22 cellular contexts compared by ENCODE assay signal in genomic region chr19:32921624-32922023, GRCh38. TPM values are rescaled to one million over a fixed set of nuclear protein-coding genes. Genes with fewer than 3 reads are reported as not detected.
"Had no signal": no experiment of that assay in that cellular context is flagged by ENCODE, and none has a peak within 500 bp of the region (broad histone marks: within the 10 kb centered on the region; RNA-seq: fewer than 3 reads in every experiment).

No MANE protein-coding gene starts in this region.

- H3K4me1 Mint-ChIP-seq: endodermal cell had no signal

- H3K27me3 ChIP-seq: body of pancreas, cardiac muscle cell, esophagus squamous epithelium, gastroesophageal sphincter had no signal

- H3K9me3 Mint-ChIP-seq: activated naive CD4-positive, alpha-beta T cell treated with anti-CD3 and anti-CD28 coated beads, Interleukin-2, amount 10 ng/mL, durations not matched to agents 7 days and 5 days; endodermal cell; mesothelial cell of epicardium; naive thymus-derived CD8-positive, alpha-beta T cell had no signal

- H3K27me3 Mint-ChIP-seq: activated naive CD4-positive, alpha-beta T cell treated with anti-CD3 and anti-CD28 coated beads, Interleukin-2, amount 10 ng/mL, durations not matched to agents 7 days and 5 days; naive thymus-derived CD8-positive, alpha-beta T cell had no signal

- ATAC-seq: body of pancreas; gastroesophageal sphincter; left ventricle myocardium superior; naive thymus-derived CD8-positive, alpha-beta T cell; sciatic nerve had no signal

- H3K4me3 Mint-ChIP-seq: activated naive CD4-positive, alpha-beta T cell treated with anti-CD3 and anti-CD28 coated beads, Interleukin-2, amount 10 ng/mL, durations not matched to agents 7 days and 5 days; endodermal cell; mesothelial cell of epicardium; naive thymus-derived CD8-positive, alpha-beta T cell had no signal

- H3K27ac ChIP-seq: body of pancreas, cardiac muscle cell, esophagus squamous epithelium, gastroesophageal sphincter, SK-N-MC, VCaP had no signal

- H3K9me3 ChIP-seq: body of pancreas, esophagus squamous epithelium, gastroesophageal sphincter had no signal

- DNase-seq: activated CD4-positive, CD25-positive, alpha-beta regulatory T cell treated with anti-CD3 and anti-CD28 coated beads, Interleukin-2, amount 50 U/mL, for 72 hours; activated CD8-positive, alpha-beta memory T cell treated with anti-CD3 and anti-CD28 coated beads for 24 hours; activated CD8-positive, alpha-beta memory T cell treated with anti-CD3 and anti-CD28 coated beads, Interleukin-2, amount 50 U/mL, for 4 hours; activated naive CD4-positive, alpha-beta T cell treated with anti-CD3 and anti-CD28 coated beads, Interleukin-2, amount 10 ng/mL, durations not matched to agents 7 days and 5 days; anterior cingulate cortex; body of pancreas; cortex of kidney; endodermal cell; esophagus squamous epithelium; head of caudate nucleus; left ventricle myocardium superior; mammary epithelial cell; naive thymus-derived CD8-positive, alpha-beta T cell; SHP77 treated with DMSO at 0.1 percent for 48 hours; small intestine; stimulated activated naive CD4-positive, alpha-beta T cell had no signal

- H3K27ac Mint-ChIP-seq: activated naive CD4-positive, alpha-beta T cell treated with anti-CD3 and anti-CD28 coated beads, Interleukin-2, amount 10 ng/mL, durations not matched to agents 7 days and 5 days; endodermal cell; mesothelial cell of epicardium; naive thymus-derived CD8-positive, alpha-beta T cell had no signal

- H3K4me3 ChIP-seq: body of pancreas, cardiac muscle cell, esophagus squamous epithelium, gastroesophageal sphincter, SK-N-MC had no signal

- H3K4me1 ChIP-seq: body of pancreas, esophagus squamous epithelium, gastroesophageal sphincter had no signal

RNA-seq across cellular contexts. Expression of gene FAAP24, which starts 50.4 kb away (rescaled TPM):
- total RNA-seq: left ventricle myocardium superior had no signal

RNA-seq across cellular contexts. Expression of gene SLC7A9, which starts 52.1 kb away (rescaled TPM):
- total RNA-seq: body of pancreas, left ventricle myocardium superior had no signal
- polyA plus RNA-seq: naive thymus-derived CD8-positive, alpha-beta T cell had no signal
